Comparison of ENCODE assay signal across 25 cellular contexts in genomic region chr2:2256011-2256410, GRCh38.
"Had no signal": no experiment of that assay in that cellular context is flagged by ENCODE, and none has a peak within 500 bp of the region (broad histone marks: within the 10 kb centered on the region; RNA-seq: fewer than 3 reads in every experiment).

No MANE protein-coding gene starts in this region.

- H3K4me3 Mint-ChIP-seq: immature natural killer cell, memory B cell, mesothelial cell of epicardium, naive B cell had no signal

- DNase-seq: colonic mucosa; dermis blood vessel endothelial cell; dorsolateral prefrontal cortex; effector CD4-positive, alpha-beta T cell; effector memory CD4-positive, alpha-beta T cell; foreskin keratinocyte; heart left ventricle; hypothalamus; immature natural killer cell; islet precursor cell; kidney; kidney glomerular epithelial cell; left colon; left ventricle myocardium inferior; lower lobe of right lung; mammary epithelial cell; mesendoderm; mucosa of descending colon; naive B cell had no signal

- H3K27ac Mint-ChIP-seq: immature natural killer cell, memory B cell, mesothelial cell of epicardium, naive B cell had no signal

- FAIRE-seq: endothelial cell of umbilical vein, frontal cortex, kidney had no signal

- ATAC-seq: foreskin keratinocyte, gastroesophageal sphincter, heart left ventricle, left colon, left lobe of liver, lower lobe of right lung, mucosa of descending colon had no signal

- H3K4me1 Mint-ChIP-seq: memory B cell, mesothelial cell of epicardium had no signal

- H3K36me3 Mint-ChIP-seq: immature natural killer cell, memory B cell, mesothelial cell of epicardium had no signal
